ENCODE assay signal across 1 cellular context in genomic region chr15:28955686-28956421, GRCh38.
TF ChIP-seq lines count a peak whose summit lies in the region.

No MANE protein-coding gene starts in this region.

TF ChIP-seq in SK-N-SH treated with all-trans-retinoic acid at 6 μM for 48 hours, 23 proteins besides CTCF, POLR2A, EP300 and RAD21 (continued from another document):
- TF ChIP-seq ARNTL (CRISPR knock-in tag; IDR thresholded peaks at IDR 0.05; ENCODE audit: borderline replicate concordance, low read depth) (no peak), BACH2 (CRISPR knock-in tag; IDR thresholded peaks at IDR 0.05; ENCODE audit: borderline replicate concordance) (no peak), TOX (CRISPR knock-in tag; IDR thresholded peaks at IDR 0.05; ENCODE audit: borderline replicate concordance) (no peak), ZFP3 (CRISPR knock-in tag; IDR thresholded peaks at IDR 0.05) (no peak), ISL1 (CRISPR knock-in tag; IDR thresholded peaks at IDR 0.05) (no peak), ESRRG (CRISPR knock-in tag; IDR thresholded peaks at IDR 0.05) (no peak), ZC3H10 (CRISPR knock-in tag; IDR thresholded peaks at IDR 0.05) (no peak), PPARA (CRISPR knock-in tag; IDR thresholded peaks at IDR 0.05; ENCODE audit: borderline replicate concordance) (no peak), RARB (CRISPR knock-in tag; IDR thresholded peaks at IDR 0.05) (no peak), ZNF565 (CRISPR knock-in tag; conservative IDR thresholded peaks at IDR 0.05; ENCODE audit: low read depth) (no peak)
